1 cellular context compared by ENCODE assay signal in the genomic region with DNA sequence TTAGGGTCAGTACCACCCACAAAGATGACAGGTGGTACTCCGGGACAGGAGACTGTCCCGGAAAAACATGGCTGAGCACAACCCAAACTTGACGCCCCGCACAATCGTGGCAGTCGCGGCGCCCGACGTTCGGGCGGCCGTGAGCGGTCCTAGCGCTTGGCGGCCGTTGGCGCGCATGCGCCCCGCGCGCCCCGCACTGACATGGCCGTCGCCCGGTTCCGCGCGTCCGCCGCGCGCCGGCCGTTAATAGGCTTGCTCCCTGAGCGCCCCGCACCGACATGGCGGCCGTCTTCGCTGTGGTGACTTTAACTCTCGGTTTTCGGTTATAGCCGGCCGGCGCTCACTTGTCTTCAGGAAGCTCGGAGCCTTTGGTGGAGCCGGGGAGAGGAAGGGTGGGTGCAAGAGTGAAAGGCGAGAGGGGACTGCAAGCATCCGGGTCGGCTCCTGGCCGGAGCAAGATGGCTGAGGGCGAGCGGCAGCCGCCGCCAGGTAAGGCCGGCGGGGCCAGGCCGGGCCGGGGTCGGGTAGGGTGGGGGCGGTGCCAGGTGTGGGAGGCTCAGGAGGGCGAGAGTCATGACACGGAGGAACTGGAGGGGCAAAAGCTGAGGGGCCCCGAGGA.
TF ChIP-seq lines count a peak whose summit lies in the region.

A gene (plus strand): TSS at position 273 of the 619 bp plus-strand sequence. CDS start 186 bp downstream, at position 459.

TF ChIP-seq in K562, 482 proteins besides CTCF, POLR2A, EP300 and RAD21 (continued from another document and continues in another):
- TF ChIP-seq, protein P1, sequence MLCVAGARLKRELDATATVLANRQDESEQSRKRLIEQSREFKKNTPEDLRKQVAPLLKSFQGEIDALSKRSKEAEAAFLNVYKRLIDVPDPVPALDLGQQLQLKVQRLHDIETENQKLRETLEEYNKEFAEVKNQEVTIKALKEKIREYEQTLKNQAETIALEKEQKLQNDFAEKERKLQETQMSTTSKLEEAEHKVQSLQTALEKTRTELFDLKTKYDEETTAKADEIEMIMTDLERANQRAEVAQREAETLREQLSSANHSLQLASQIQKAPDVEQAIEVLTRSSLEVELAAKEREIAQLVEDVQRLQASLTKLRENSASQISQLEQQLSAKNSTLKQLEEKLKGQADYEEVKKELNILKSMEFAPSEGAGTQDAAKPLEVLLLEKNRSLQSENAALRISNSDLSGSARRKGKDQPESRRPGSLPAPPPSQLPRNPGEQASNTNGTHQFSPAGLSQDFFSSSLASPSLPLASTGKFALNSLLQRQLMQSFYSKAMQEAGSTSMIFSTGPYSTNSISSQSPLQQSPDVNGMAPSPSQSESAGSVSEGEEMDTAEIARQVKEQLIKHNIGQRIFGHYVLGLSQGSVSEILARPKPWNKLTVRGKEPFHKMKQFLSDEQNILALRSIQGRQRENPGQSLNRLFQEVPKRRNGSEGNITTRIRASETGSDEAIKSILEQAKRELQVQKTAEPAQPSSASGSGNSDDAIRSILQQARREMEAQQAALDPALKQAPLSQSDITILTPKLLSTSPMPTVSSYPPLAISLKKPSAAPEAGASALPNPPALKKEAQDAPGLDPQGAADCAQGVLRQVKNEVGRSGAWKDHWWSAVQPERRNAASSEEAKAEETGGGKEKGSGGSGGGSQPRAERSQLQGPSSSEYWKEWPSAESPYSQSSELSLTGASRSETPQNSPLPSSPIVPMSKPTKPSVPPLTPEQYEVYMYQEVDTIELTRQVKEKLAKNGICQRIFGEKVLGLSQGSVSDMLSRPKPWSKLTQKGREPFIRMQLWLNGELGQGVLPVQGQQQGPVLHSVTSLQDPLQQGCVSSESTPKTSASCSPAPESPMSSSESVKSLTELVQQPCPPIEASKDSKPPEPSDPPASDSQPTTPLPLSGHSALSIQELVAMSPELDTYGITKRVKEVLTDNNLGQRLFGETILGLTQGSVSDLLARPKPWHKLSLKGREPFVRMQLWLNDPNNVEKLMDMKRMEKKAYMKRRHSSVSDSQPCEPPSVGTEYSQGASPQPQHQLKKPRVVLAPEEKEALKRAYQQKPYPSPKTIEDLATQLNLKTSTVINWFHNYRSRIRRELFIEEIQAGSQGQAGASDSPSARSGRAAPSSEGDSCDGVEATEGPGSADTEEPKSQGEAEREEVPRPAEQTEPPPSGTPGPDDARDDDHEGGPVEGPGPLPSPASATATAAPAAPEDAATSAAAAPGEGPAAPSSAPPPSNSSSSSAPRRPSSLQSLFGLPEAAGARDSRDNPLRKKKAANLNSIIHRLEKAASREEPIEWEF (CRISPR knock-in tag; IDR thresholded peaks at IDR 0.05) = no peak
- TF ChIP-seq, protein P2, sequence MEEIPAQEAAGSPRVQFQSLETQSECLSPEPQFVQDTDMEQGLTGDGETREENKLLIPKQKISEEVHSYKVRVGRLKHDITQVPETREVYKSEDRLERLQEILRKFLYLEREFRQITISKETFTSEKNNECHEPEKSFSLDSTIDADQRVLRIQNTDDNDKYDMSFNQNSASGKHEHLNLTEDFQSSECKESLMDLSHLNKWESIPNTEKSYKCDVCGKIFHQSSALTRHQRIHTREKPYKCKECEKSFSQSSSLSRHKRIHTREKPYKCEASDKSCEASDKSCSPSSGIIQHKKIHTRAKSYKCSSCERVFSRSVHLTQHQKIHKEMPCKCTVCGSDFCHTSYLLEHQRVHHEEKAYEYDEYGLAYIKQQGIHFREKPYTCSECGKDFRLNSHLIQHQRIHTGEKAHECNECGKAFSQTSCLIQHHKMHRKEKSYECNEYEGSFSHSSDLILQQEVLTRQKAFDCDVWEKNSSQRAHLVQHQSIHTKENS (CRISPR knock-in tag; IDR thresholded peaks at IDR 0.05) = no peak
- TF ChIP-seq, protein P3, sequence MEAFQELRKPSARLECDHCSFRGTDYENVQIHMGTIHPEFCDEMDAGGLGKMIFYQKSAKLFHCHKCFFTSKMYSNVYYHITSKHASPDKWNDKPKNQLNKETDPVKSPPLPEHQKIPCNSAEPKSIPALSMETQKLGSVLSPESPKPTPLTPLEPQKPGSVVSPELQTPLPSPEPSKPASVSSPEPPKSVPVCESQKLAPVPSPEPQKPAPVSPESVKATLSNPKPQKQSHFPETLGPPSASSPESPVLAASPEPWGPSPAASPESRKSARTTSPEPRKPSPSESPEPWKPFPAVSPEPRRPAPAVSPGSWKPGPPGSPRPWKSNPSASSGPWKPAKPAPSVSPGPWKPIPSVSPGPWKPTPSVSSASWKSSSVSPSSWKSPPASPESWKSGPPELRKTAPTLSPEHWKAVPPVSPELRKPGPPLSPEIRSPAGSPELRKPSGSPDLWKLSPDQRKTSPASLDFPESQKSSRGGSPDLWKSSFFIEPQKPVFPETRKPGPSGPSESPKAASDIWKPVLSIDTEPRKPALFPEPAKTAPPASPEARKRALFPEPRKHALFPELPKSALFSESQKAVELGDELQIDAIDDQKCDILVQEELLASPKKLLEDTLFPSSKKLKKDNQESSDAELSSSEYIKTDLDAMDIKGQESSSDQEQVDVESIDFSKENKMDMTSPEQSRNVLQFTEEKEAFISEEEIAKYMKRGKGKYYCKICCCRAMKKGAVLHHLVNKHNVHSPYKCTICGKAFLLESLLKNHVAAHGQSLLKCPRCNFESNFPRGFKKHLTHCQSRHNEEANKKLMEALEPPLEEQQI (IDR thresholded peaks at IDR 0.05) = no peak
- no peak for TF ChIP-seq IRF2 (CRISPR knock-in tag; IDR thresholded peaks at IDR 0.05)
- TF ChIP-seq FUS (optimal IDR thresholded peaks at IDR 0.05; ENCODE audit: low read depth, low read length) = no peak
- TF ChIP-seq BCOR (IDR thresholded peaks at IDR 0.05) = no peak
- TF ChIP-seq C11orf30 (IDR thresholded peaks at IDR 0.05; ENCODE audit: low read depth) = no peak
- TF ChIP-seq, protein P4, sequence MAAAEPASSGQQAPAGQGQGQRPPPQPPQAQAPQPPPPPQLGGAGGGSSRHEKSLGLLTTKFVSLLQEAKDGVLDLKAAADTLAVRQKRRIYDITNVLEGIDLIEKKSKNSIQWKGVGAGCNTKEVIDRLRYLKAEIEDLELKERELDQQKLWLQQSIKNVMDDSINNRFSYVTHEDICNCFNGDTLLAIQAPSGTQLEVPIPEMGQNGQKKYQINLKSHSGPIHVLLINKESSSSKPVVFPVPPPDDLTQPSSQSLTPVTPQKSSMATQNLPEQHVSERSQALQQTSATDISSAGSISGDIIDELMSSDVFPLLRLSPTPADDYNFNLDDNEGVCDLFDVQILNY (CRISPR knock-in tag; IDR thresholded peaks at IDR 0.05) = no peak
- TF ChIP-seq KDM1A (IDR thresholded peaks at IDR 0.05) = no peak
- TF ChIP-seq, protein P5, sequence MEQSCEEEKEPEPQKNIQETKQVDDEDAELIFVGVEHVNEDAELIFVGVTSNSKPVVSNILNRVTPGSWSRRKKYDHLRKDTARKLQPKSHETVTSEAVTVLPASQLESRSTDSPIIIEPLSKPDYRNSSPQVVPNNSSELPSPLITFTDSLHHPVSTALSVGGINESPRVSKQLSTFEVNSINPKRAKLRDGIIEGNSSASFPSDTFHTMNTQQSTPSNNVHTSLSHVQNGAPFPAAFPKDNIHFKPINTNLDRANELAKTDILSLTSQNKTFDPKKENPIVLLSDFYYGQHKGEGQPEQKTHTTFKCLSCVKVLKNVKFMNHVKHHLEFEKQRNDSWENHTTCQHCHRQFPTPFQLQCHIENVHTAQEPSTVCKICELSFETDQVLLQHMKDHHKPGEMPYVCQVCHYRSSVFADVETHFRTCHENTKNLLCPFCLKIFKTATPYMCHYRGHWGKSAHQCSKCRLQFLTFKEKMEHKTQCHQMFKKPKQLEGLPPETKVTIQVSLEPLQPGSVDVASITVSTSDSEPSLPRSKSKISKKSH (CRISPR knock-in tag; IDR thresholded peaks at IDR 0.05) = no peak
- TF ChIP-seq NFE2L1 (tag; IDR thresholded peaks at IDR 0.05; ENCODE audit: borderline replicate concordance, low read depth) = no peak
- no peak for TF ChIP-seq NR4A1 (CRISPR knock-in tag; IDR thresholded peaks at IDR 0.05)
- TF ChIP-seq NR4A1 (tag; IDR thresholded peaks at IDR 0.05) = no peak; the same call in none of the 2 replicates
- no peak for TF ChIP-seq CHD4 (IDR thresholded peaks at IDR 0.05; ENCODE audit: insufficient read depth, insufficient replicate concordance, low read depth, low read length, poor library complexity, severe bottlenecking)
- TF ChIP-seq, protein P6, sequence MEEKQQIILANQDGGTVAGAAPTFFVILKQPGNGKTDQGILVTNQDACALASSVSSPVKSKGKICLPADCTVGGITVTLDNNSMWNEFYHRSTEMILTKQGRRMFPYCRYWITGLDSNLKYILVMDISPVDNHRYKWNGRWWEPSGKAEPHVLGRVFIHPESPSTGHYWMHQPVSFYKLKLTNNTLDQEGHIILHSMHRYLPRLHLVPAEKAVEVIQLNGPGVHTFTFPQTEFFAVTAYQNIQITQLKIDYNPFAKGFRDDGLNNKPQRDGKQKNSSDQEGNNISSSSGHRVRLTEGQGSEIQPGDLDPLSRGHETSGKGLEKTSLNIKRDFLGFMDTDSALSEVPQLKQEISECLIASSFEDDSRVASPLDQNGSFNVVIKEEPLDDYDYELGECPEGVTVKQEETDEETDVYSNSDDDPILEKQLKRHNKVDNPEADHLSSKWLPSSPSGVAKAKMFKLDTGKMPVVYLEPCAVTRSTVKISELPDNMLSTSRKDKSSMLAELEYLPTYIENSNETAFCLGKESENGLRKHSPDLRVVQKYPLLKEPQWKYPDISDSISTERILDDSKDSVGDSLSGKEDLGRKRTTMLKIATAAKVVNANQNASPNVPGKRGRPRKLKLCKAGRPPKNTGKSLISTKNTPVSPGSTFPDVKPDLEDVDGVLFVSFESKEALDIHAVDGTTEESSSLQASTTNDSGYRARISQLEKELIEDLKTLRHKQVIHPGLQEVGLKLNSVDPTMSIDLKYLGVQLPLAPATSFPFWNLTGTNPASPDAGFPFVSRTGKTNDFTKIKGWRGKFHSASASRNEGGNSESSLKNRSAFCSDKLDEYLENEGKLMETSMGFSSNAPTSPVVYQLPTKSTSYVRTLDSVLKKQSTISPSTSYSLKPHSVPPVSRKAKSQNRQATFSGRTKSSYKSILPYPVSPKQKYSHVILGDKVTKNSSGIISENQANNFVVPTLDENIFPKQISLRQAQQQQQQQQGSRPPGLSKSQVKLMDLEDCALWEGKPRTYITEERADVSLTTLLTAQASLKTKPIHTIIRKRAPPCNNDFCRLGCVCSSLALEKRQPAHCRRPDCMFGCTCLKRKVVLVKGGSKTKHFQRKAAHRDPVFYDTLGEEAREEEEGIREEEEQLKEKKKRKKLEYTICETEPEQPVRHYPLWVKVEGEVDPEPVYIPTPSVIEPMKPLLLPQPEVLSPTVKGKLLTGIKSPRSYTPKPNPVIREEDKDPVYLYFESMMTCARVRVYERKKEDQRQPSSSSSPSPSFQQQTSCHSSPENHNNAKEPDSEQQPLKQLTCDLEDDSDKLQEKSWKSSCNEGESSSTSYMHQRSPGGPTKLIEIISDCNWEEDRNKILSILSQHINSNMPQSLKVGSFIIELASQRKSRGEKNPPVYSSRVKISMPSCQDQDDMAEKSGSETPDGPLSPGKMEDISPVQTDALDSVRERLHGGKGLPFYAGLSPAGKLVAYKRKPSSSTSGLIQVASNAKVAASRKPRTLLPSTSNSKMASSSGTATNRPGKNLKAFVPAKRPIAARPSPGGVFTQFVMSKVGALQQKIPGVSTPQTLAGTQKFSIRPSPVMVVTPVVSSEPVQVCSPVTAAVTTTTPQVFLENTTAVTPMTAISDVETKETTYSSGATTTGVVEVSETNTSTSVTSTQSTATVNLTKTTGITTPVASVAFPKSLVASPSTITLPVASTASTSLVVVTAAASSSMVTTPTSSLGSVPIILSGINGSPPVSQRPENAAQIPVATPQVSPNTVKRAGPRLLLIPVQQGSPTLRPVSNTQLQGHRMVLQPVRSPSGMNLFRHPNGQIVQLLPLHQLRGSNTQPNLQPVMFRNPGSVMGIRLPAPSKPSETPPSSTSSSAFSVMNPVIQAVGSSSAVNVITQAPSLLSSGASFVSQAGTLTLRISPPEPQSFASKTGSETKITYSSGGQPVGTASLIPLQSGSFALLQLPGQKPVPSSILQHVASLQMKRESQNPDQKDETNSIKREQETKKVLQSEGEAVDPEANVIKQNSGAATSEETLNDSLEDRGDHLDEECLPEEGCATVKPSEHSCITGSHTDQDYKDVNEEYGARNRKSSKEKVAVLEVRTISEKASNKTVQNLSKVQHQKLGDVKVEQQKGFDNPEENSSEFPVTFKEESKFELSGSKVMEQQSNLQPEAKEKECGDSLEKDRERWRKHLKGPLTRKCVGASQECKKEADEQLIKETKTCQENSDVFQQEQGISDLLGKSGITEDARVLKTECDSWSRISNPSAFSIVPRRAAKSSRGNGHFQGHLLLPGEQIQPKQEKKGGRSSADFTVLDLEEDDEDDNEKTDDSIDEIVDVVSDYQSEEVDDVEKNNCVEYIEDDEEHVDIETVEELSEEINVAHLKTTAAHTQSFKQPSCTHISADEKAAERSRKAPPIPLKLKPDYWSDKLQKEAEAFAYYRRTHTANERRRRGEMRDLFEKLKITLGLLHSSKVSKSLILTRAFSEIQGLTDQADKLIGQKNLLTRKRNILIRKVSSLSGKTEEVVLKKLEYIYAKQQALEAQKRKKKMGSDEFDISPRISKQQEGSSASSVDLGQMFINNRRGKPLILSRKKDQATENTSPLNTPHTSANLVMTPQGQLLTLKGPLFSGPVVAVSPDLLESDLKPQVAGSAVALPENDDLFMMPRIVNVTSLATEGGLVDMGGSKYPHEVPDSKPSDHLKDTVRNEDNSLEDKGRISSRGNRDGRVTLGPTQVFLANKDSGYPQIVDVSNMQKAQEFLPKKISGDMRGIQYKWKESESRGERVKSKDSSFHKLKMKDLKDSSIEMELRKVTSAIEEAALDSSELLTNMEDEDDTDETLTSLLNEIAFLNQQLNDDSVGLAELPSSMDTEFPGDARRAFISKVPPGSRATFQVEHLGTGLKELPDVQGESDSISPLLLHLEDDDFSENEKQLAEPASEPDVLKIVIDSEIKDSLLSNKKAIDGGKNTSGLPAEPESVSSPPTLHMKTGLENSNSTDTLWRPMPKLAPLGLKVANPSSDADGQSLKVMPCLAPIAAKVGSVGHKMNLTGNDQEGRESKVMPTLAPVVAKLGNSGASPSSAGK (IDR thresholded peaks at IDR 0.05) = no peak; the same call in 1 of the 2 replicates
- no peak for TF ChIP-seq ZNF324 (CRISPR knock-in tag; IDR thresholded peaks at IDR 0.05)
- TF ChIP-seq, protein P7, sequence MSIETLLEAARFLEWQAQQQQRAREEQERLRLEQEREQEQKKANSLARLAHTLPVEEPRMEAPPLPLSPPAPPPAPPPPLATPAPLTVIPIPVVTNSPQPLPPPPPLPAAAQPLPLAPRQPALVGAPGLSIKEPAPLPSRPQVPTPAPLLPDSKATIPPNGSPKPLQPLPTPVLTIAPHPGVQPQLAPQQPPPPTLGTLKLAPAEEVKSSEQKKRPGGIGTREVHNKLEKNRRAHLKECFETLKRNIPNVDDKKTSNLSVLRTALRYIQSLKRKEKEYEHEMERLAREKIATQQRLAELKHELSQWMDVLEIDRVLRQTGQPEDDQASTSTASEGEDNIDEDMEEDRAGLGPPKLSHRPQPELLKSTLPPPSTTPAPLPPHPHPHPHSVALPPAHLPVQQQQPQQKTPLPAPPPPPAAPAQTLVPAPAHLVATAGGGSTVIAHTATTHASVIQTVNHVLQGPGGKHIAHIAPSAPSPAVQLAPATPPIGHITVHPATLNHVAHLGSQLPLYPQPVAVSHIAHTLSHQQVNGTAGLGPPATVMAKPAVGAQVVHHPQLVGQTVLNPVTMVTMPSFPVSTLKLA (conservative IDR thresholded peaks at IDR 0.05) = no peak; a peak in 3 of 4 replicates
- TF ChIP-seq, protein P8, sequence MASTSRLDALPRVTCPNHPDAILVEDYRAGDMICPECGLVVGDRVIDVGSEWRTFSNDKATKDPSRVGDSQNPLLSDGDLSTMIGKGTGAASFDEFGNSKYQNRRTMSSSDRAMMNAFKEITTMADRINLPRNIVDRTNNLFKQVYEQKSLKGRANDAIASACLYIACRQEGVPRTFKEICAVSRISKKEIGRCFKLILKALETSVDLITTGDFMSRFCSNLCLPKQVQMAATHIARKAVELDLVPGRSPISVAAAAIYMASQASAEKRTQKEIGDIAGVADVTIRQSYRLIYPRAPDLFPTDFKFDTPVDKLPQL (IDR thresholded peaks at IDR 0.05; ENCODE audit: extremely low read depth, insufficient read length) = no peak
- TF ChIP-seq TCF3 (CRISPR knock-in tag; IDR thresholded peaks at IDR 0.05) = peak; percentile 9; the same call in 1 of the 2 replicates
- TF ChIP-seq ZC3H11A (IDR thresholded peaks at IDR 0.05; ENCODE audit: low read depth, low read length) = no peak
- peak in 1 of 2 experiments; percentile 3; a peak in 1 of 4 replicates for TF ChIP-seq SIN3A (IDR thresholded peaks at IDR 0.05; ENCODE audit: borderline replicate concordance in 2 of 2, control insufficient read depth in 1 of 2, low read depth in 2 of 2, low read length in 2 of 2)
